10 cellular contexts compared by ENCODE assay signal in the genomic region with DNA sequence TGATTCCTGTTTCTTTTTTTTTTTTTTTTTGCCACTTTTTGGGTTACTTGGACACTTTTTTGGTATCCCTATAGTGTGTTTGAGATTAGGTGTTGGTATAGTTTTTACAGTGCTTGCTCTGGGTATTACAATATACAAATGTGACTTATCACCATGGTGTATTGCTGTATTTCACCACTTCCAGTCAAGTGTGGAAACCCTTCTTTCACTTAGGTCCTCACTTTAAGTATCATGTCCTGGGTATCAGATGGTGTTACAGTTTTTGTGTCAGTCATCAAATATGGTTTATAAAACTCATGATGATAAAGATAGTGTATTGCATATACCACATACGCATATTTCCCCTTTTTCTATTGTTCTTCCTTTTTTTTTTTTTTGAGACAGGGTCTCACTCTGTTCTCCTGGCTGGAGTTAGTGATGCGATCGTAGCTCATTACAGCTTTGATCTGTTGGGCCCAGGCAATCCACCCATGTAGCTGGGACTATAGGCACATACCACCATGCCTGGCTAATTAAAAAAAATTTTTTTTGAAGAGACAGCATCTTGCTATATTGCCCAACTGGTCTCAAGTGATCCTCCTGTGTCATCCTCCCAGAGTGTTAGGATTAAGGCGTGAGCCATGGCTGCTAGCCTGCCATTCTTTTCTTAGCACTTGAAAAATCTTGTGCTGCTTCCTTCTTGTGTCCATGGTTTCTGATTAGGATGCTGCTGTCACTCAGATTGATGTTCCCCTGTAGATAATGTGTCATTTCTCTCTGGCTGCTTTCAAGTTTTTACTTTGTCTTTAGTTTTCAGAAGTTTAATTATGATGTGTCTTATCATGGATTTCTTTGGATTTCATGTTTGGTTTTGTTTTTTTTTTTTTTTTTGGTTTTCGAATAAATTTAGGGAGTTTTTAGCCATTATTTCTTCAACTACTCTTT. TPM values are rescaled to one million over a fixed set of nuclear protein-coding genes. Genes with fewer than 3 reads are reported as not detected.
A peak's percentile ranks its signal among the peaks of the same experiment; 100 is the strongest.
DNase-seq lines count a peak whose midpoint lies in the region; ATAC-seq and TF ChIP-seq lines count a peak whose summit lies in the region.
"Had no signal": no experiment of that assay in that cellular context is flagged by ENCODE, and none has a peak within 500 bp of the region (broad histone marks: within the 10 kb centered on the region; RNA-seq: fewer than 3 reads in every experiment).

No MANE protein-coding gene starts in this region.

- H3K4me3 Mint-ChIP-seq in effector memory CD8-positive, alpha-beta T cell: peak overlapping the region; percentile 63 to 87
- H3K4me3 Mint-ChIP-seq in type B pancreatic cell: peak overlapping the region; percentile 94

- CTCF ChIA-PET in Panc1 (lab: Charles Lee): interaction anchor here (0.6 kb wide), 1 partner anchor 20 kb away, joined by 3 read pairs; no protein-coding TSS in a partner anchor

- no peaks in the 10 kb centered on the region for H3K9me3 ChIP-seq in cardiac muscle cell (ENCODE audit: low read depth)
- H3K9me3 ChIP-seq in right atrium auricular region: peaks cover 0 to 3% of the 10 kb centered on the region in 2 donors
- no peaks in the 10 kb centered on the region for H3K9me3 ChIP-seq in Panc1 (ENCODE audit: control insufficient read depth, insufficient read depth, low read depth, low read length)
- peaks cover 11% of the 10 kb centered on the region for H3K9me3 ChIP-seq in left ventricle myocardium inferior (replicated peaks)

- DNase-seq in cardiac muscle cell (ENCODE audit: low read depth in 1 of 2, low spot score in 1 of 2): no peak
- no peak for DNase-seq in right atrium auricular region (ENCODE audit: low spot score)
- no peak for DNase-seq in Panc1 (ENCODE audit: low read depth, low spot score)
- no peak for DNase-seq in effector memory CD8-positive, alpha-beta T cell
- no peak for DNase-seq in type B pancreatic cell (ENCODE audit: extremely low spot score, unreplicated experiment)
- DNase-seq in left ventricle myocardium inferior: no peak
- DNase-seq in H4 (ENCODE audit: low spot score): no peak
- DNase-seq: COR-L47, NCI-H1092 treated with DMSO at 0.1 percent for 48 hours had no signal

- intact Hi-C loops in Panc1 (cut with micrococcal nuclease; ENCODE audit: unreplicated experiment) (loop anchor here (5.0 kb wide), 1 partner anchor 176 kb away; no protein-coding TSS in a partner anchor), left ventricle myocardium inferior (cut with micrococcal nuclease) (no loop called here)

- peaks cover 14% of the 10 kb centered on the region for H3K36me3 Mint-ChIP-seq in effector memory CD8-positive, alpha-beta T cell (ENCODE audit: insufficient read depth)
- H3K36me3 Mint-ChIP-seq in type B pancreatic cell: peaks cover 26% of the 10 kb centered on the region

- ATAC-seq in Panc1 (no peak), HG03442 (IDR thresholded peaks at IDR 0.05; ENCODE audit: unreplicated experiment) (no peak)
- ATAC-seq in effector memory CD8-positive, alpha-beta T cell (replicated peaks): no peak

- in situ Hi-C loops in Panc1 (cut with HindIII; ENCODE audit: low pct_unique_long_range_greater_than_20kb, low sequenced_read_pairs): no loop called here

- H3K27me3 ChIP-seq in cardiac muscle cell (no peaks in the 10 kb centered on the region), right atrium auricular region (no peaks in the 10 kb centered on the region), Panc1 (ENCODE audit: control insufficient read depth, insufficient read depth, low read length) (no peaks in the 10 kb centered on the region), left ventricle myocardium inferior (ENCODE audit: low read depth) (no peaks in the 10 kb centered on the region)

- no peak overlapping the region for H3K27ac ChIP-seq in cardiac muscle cell
- no peak overlapping the region for H3K27ac ChIP-seq in right atrium auricular region
- H3K27ac ChIP-seq in Panc1 (ENCODE audit: low read length): peak overlapping the region; percentile 5; the same call in 1 of the 2 replicates
- no peak overlapping the region for H3K27ac ChIP-seq in left ventricle myocardium inferior (replicated peaks)

- POLR2A ChIA-PET in Panc1 (lab: Charles Lee): no interaction called here

- peak overlapping the region; percentile 11 to 63 for H3K27ac Mint-ChIP-seq in effector memory CD8-positive, alpha-beta T cell
- peak overlapping the region; percentile 92 for H3K27ac Mint-ChIP-seq in type B pancreatic cell

- peaks cover 12 to 15% of the 10 kb centered on the region in 2 donors for H3K9me3 Mint-ChIP-seq in effector memory CD8-positive, alpha-beta T cell
- H3K9me3 Mint-ChIP-seq in type B pancreatic cell: peaks cover 24% of the 10 kb centered on the region

- H3K4me1 ChIP-seq in cardiac muscle cell (ENCODE audit: low read depth) (peaks cover 9% of the 10 kb centered on the region), right atrium auricular region (peaks cover 0 to 18% of the 10 kb centered on the region in 2 donors), Panc1 (ENCODE audit: control insufficient read depth, insufficient read depth, low read length) (peaks cover 14% of the 10 kb centered on the region; the same call in 1 of the 2 replicates), left ventricle myocardium inferior (peaks cover 43% of the 10 kb centered on the region)

- no peaks in the 10 kb centered on the region for H3K36me3 ChIP-seq in cardiac muscle cell
- H3K36me3 ChIP-seq in right atrium auricular region: no peaks in the 10 kb centered on the region
- H3K36me3 ChIP-seq in Panc1 (ENCODE audit: control insufficient read depth, insufficient read depth, low read length): no peaks in the 10 kb centered on the region; the same call in 1 of the 2 replicates
- H3K36me3 ChIP-seq in left ventricle myocardium inferior: no peaks in the 10 kb centered on the region

- H3K27me3 Mint-ChIP-seq in effector memory CD8-positive, alpha-beta T cell: peaks cover 0 to 2% of the 10 kb centered on the region in 2 donors
- H3K27me3 Mint-ChIP-seq in type B pancreatic cell: peaks cover 13% of the 10 kb centered on the region

- H3K4me3 ChIP-seq in cardiac muscle cell (peak overlapping the region; percentile 93), right atrium auricular region (no peak overlapping the region), Panc1 (ENCODE audit: low read depth in 2 of 2, low read length in 2 of 2) (peak overlapping the region in 1 of 2 experiments; percentile 78; a peak in 1 of 4 replicates), left ventricle myocardium inferior (no peak overlapping the region)

- no peak for TF ChIP-seq CTCF in cardiac muscle cell (IDR thresholded peaks at IDR 0.05; ENCODE audit: low read depth, low read length)
- no peak for TF ChIP-seq CTCF in right atrium auricular region (IDR thresholded peaks at IDR 0.05)
- no peak for TF ChIP-seq CTCF in Panc1 (IDR thresholded peaks at IDR 0.05)
- TF ChIP-seq CTCF in type B pancreatic cell (conservative IDR thresholded peaks at IDR 0.05): no peak
- TF ChIP-seq CTCF in left ventricle myocardium inferior (IDR thresholded peaks at IDR 0.05; ENCODE audit: borderline replicate concordance): no peak

- H3K4me1 Mint-ChIP-seq in effector memory CD8-positive, alpha-beta T cell (ENCODE audit: low read depth in 2 of 2): peaks cover 44 to 60% of the 10 kb centered on the region in 2 donors
- H3K4me1 Mint-ChIP-seq in type B pancreatic cell (ENCODE audit: unreplicated experiment): no peaks in the 10 kb centered on the region

- BruUV-seq in Panc1 (replicated peaks; lab: Mats Ljungman, UMichigan): no TSS peak

RNA-seq across cellular contexts. Expression of a gene that starts 2.1 kb away (rescaled TPM):
- total RNA-seq in cardiac muscle cell (14.2 and 56.7 TPM in 2 replicates), right atrium auricular region (10 to 100 TPM; 15.4 to 17.6 TPM), Panc1 (2021; ENCODE audit: unreplicated experiment) (44.4 TPM), type B pancreatic cell (ENCODE audit: low replicate concordance) (19.2 and 34.1 TPM in 2 replicates), left ventricle myocardium inferior (12.6 TPM)
- polyA plus RNA-seq in cardiac muscle cell: 13.0 and 14.1 TPM in 2 replicates
- polyA plus RNA-seq in Panc1 (2012; ENCODE audit: insufficient read length): 51.1 TPM
- 8.2 and 9.4 TPM in 2 replicates for total RNA-seq in H4 (2014; rRNA removed; shearing (Covaris generic))
